In the genomic region with DNA sequence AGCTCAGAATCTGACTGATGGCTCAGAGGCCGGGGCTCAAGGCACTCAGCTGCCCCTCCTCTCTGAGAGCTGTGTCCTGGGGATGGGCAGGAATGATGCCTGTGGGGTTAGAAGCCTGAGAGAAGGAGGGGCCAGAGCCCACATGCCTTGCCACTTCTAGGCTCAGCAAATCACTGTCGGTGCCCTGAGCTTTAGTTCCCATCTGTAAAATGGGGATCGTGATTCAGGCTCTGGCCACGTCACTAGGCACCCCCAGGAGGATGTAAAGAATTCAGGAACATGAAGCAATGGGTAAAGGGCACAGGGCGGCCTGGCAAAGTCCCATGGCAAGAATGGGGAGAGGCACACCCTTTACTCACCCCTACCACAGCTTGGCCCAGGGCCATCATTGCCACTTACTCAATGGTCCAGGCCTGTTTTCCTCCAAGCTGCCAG, we compare ENCODE assay signal across 1 cellular context.
TF ChIP-seq lines count a peak whose summit lies in the region.

No MANE protein-coding gene starts in this region.

TF ChIP-seq in HepG2, 621 proteins besides CTCF, POLR2A, EP300 and RAD21:
- TF ChIP-seq ZFP90 (CRISPR knock-in tag; IDR thresholded peaks at IDR 0.05; ENCODE audit: borderline replicate concordance) (no peak), HNRNPLL (IDR thresholded peaks at IDR 0.05; ENCODE audit: low read depth, low read length, poor library complexity, severe bottlenecking) (no peak), FOXM1 (CRISPR knock-in tag; IDR thresholded peaks at IDR 0.05) (no peak), ZNF629 (CRISPR knock-in tag; conservative IDR thresholded peaks at IDR 0.05) (peak; percentile 61), KAT2B (IDR thresholded peaks at IDR 0.05; ENCODE audit: borderline replicate concordance, low read depth, low read length) (no peak)
- TF ChIP-seq, protein P1, sequence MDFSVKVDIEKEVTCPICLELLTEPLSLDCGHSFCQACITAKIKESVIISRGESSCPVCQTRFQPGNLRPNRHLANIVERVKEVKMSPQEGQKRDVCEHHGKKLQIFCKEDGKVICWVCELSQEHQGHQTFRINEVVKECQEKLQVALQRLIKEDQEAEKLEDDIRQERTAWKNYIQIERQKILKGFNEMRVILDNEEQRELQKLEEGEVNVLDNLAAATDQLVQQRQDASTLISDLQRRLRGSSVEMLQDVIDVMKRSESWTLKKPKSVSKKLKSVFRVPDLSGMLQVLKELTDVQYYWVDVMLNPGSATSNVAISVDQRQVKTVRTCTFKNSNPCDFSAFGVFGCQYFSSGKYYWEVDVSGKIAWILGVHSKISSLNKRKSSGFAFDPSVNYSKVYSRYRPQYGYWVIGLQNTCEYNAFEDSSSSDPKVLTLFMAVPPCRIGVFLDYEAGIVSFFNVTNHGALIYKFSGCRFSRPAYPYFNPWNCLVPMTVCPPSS (IDR thresholded peaks at IDR 0.05), result no peak
